Comparison of ENCODE assay signal across 8 cellular contexts in genomic region chr2:179936654-179937053, GRCh38.
A peak's percentile ranks its signal among the peaks of the same experiment; 100 is the strongest.
DNase-seq lines count a peak whose midpoint lies in the region; ATAC-seq and TF ChIP-seq lines count a peak whose summit lies in the region.

No MANE protein-coding gene starts in this region.

- no peaks in the 10 kb centered on the region for H3K36me3 ChIP-seq in right lobe of liver
- H3K36me3 ChIP-seq in CD8-positive, alpha-beta memory T cell (ENCODE audit: insufficient read depth, low read length), result no peaks in the 10 kb centered on the region

- H3K36me3 Mint-ChIP-seq in activated naive CD4-positive, alpha-beta T cell treated with anti-CD3 and anti-CD28 coated beads for 36 hours (ENCODE audit: low read depth), result peaks cover 42% of the 10 kb centered on the region
- H3K36me3 Mint-ChIP-seq in CD8-positive, alpha-beta memory T cell, result peaks cover 18 to 42% (median 37%) of the 10 kb centered on the region in 3 donors

- no peak for TF ChIP-seq POLR2A in right lobe of liver (IDR thresholded peaks at IDR 0.05)

- peak; percentile 70 to 82 (median 78) for TF ChIP-seq CTCF in right lobe of liver (IDR thresholded peaks at IDR 0.05)

- peaks cover 0 to 10% (median 5%) of the 10 kb centered on the region in 4 donors for H3K4me1 ChIP-seq in right lobe of liver
- H3K4me1 ChIP-seq in CD8-positive, alpha-beta memory T cell (ENCODE audit: insufficient read depth, low read length), result no peaks in the 10 kb centered on the region

- POLR2A ChIA-PET in CD8-positive, alpha-beta memory T cell (lab: Charles Lee), result no interaction called here

- H3K27ac Mint-ChIP-seq in activated naive CD4-positive, alpha-beta T cell treated with anti-CD3 and anti-CD28 coated beads for 36 hours, result no peak overlapping the region
- no peak overlapping the region for H3K27ac Mint-ChIP-seq in CD8-positive, alpha-beta memory T cell

- H3K27me3 ChIP-seq in right lobe of liver, result no peaks in the 10 kb centered on the region
- H3K27me3 ChIP-seq in CD8-positive, alpha-beta memory T cell (ENCODE audit: insufficient read depth, low read length, poor library complexity, severe bottlenecking), result no peaks in the 10 kb centered on the region

- peak overlapping the region in 2 of 3 donors; percentile 35 to 37 for H3K27ac ChIP-seq in right lobe of liver
- no peak overlapping the region for H3K27ac ChIP-seq in CD8-positive, alpha-beta memory T cell (ENCODE audit: low read depth, low read length)

- 53% methylated on average over 3 of the region's 3 CpGs for WGBS in right lobe of liver (ENCODE audit: insufficient coverage, low coverage, low lambda C conversion rate, missing lambda C conversion rate)

- H3K4me3 ChIP-seq in right lobe of liver, result no peak overlapping the region
- no peak overlapping the region for H3K4me3 ChIP-seq in CD8-positive, alpha-beta memory T cell (ENCODE audit: low read length)

- H3K9me3 ChIP-seq in right lobe of liver, result no peaks in the 10 kb centered on the region
- H3K9me3 ChIP-seq in CD8-positive, alpha-beta memory T cell (ENCODE audit: low read length), result no peaks in the 10 kb centered on the region

- H3K4me3 Mint-ChIP-seq in activated naive CD4-positive, alpha-beta T cell treated with anti-CD3 and anti-CD28 coated beads for 36 hours, result no peak overlapping the region
- H3K4me3 Mint-ChIP-seq in CD8-positive, alpha-beta memory T cell, result no peak overlapping the region

- peak; percentile 97 to 100 (median 99) for ATAC-seq in right lobe of liver
- no peak for ATAC-seq in HG02610 (IDR thresholded peaks at IDR 0.05; ENCODE audit: unreplicated experiment)
- no peak for ATAC-seq in HG03521 (IDR thresholded peaks at IDR 0.05; ENCODE audit: unreplicated experiment)

- CTCF ChIA-PET in activated naive CD4-positive, alpha-beta T cell treated with anti-CD3 and anti-CD28 coated beads for 36 hours (lab: Charles Lee), result interaction anchor here (0.8 kb wide), 2 partner anchors 217 to 250 kb away, joined by 3 read pairs; no protein-coding TSS in a partner anchor
- CTCF ChIA-PET in CD8-positive, alpha-beta memory T cell (lab: Charles Lee), result interaction anchor here (0.7 kb wide), 1 partner anchor 10 kb away, joined by 3 read pairs; no protein-coding TSS in a partner anchor

- H3K27me3 Mint-ChIP-seq in activated naive CD4-positive, alpha-beta T cell treated with anti-CD3 and anti-CD28 coated beads for 36 hours (ENCODE audit: low read depth), result no peaks in the 10 kb centered on the region
- no peaks in the 10 kb centered on the region for H3K27me3 Mint-ChIP-seq in CD8-positive, alpha-beta memory T cell

- H3K9me3 Mint-ChIP-seq in activated naive CD4-positive, alpha-beta T cell treated with anti-CD3 and anti-CD28 coated beads for 36 hours, result peaks cover under 1% of the 10 kb centered on the region
- H3K9me3 Mint-ChIP-seq in CD8-positive, alpha-beta memory T cell, result peaks cover 0 to 2% (median 0%) of the 10 kb centered on the region in 5 donors

- intact Hi-C loops in activated naive CD4-positive, alpha-beta T cell treated with anti-CD3 and anti-CD28 coated beads for 36 hours (cut with micrococcal nuclease), result no loop called here
- intact Hi-C loops in right lobe of liver (cut with DNase I), result no loop called here

- DNase-seq in SIG-M5 treated with dmso at 0.1 percent for 504 hours (lab: John Stamatoyannopoulos, UW; ENCODE audit: unreplicated experiment) (peak; percentile 14), SIG-M5 (lab: John Stamatoyannopoulos, UW) (no peak), HUDEP-2 (lab: John Stamatoyannopoulos, UW; ENCODE audit: unreplicated experiment in 76 of 76) (peak in 43 of 76 experiments; percentile 1 to 58 (median 11)), right lobe of liver (peak; percentile 51 to 79 (median 61))
- peak; percentile 50 for DNase-seq in activated naive CD4-positive, alpha-beta T cell treated with anti-CD3 and anti-CD28 coated beads for 36 hours
- no peak for DNase-seq in CD8-positive, alpha-beta memory T cell

- no peaks in the 10 kb centered on the region for H3K4me1 Mint-ChIP-seq in activated naive CD4-positive, alpha-beta T cell treated with anti-CD3 and anti-CD28 coated beads for 36 hours (ENCODE audit: low read depth)
- H3K4me1 Mint-ChIP-seq in CD8-positive, alpha-beta memory T cell, result no peaks in the 10 kb centered on the region

Comparison
In these comparisons a context has a peak if more than half of its experiments do, and no peak if none do; other contexts are left out.
1. DNase-seq: peak in SIG-M5 treated with dmso at 0.1 percent for 504 hours (single experiment), HUDEP-2 (43 of 76), activated naive CD4-positive, alpha-beta T cell treated with anti-CD3 and anti-CD28 coated beads for 36 hours (single experiment) and right lobe of liver (3 of 3); none in SIG-M5 (single experiment) and CD8-positive, alpha-beta memory T cell (0 of 5).
2. ATAC-seq: peak in right lobe of liver (4 of 4); none in HG02610 (single experiment) and HG03521 (single experiment).